ENCODE assay signal across 10 cellular contexts in the genomic region with DNA sequence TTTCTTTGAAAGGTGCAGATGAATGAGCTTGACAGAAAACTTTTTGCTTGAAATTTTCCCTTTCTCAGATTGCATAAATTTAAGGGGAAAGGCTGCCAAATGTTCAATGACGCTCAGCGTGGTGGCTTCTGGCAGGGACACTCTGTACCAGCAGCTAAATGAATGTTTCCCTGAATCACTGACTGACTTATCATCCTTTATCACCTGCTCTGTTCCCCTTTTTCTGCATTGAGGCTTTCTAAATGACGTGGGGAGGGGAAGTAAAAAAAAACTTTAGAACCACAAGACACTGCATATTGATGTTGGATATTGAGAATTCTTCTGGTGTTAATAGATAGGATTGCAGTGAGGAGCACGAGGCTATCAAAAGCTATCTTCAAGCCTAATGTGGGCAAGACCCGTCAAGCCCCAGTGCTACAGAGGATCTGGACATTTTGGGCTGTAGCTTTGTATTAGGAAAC. TPM values are rescaled to one million over a fixed set of nuclear protein-coding genes. Genes with fewer than 3 reads are reported as not detected.
DNase-seq lines count a peak whose midpoint lies in the region; ATAC-seq and TF ChIP-seq lines count a peak whose summit lies in the region.
"Had no signal": no experiment of that assay in that cellular context is flagged by ENCODE, and none has a peak within 500 bp of the region (broad histone marks: within the 10 kb centered on the region; RNA-seq: fewer than 3 reads in every experiment).

No MANE protein-coding gene starts in this region.

- H3K27ac ChIP-seq in psoas muscle = no peak overlapping the region
- H3K27ac ChIP-seq in PC-3 (ENCODE audit: low read length) = no peak overlapping the region
- no peak overlapping the region for H3K27ac ChIP-seq in smooth muscle cell (ENCODE audit: low read depth)
- H3K27ac ChIP-seq: cardiac muscle cell had no signal

- H3K9me3 ChIP-seq in psoas muscle (no peaks in the 10 kb centered on the region), PC-3 (ENCODE audit: low read length) (no peaks in the 10 kb centered on the region), smooth muscle cell (replicated peaks; ENCODE audit: low read depth) (no peaks in the 10 kb centered on the region)

- H3K4me1 Mint-ChIP-seq in activated T-helper 17 cell treated with anti-CD3 and anti-CD28 coated beads, Interleukin-2, amount 50 U/mL, for 72 hours = peaks cover 4% of the 10 kb centered on the region

- no peak overlapping the region for H3K4me2 ChIP-seq in PC-3 (ENCODE audit: low read length)
- no peak overlapping the region for H3K4me2 ChIP-seq in smooth muscle cell

- peak; percentile 19 for DNase-seq in GM19240 (ENCODE audit: insufficient read length, low spot score)
- peak in 1 of 2 donors; percentile 64 for DNase-seq in psoas muscle
- DNase-seq in NCI-H526 treated with DMSO at 0.1 percent for 48 hours (lab: John Stamatoyannopoulos, UW) = no peak
- no peak for DNase-seq in effector CD4-positive, alpha-beta T cell
- DNase-seq in PC-3 = no peak
- DNase-seq in smooth muscle cell (lab: John Stamatoyannopoulos, UW; ENCODE audit: unreplicated experiment) = no peak
- DNase-seq: IMR-90 had no signal

- CTCF ChIA-PET in PC-3 (lab: Charles Lee) = no interaction called here

- H3K4me3 ChIP-seq in psoas muscle (no peak overlapping the region), PC-3 (ENCODE audit: low read length) (no peak overlapping the region), smooth muscle cell (no peak overlapping the region)
- H3K4me3 ChIP-seq: cardiac muscle cell had no signal

- no peak overlapping the region for H3K4me3 Mint-ChIP-seq in activated T-helper 17 cell treated with anti-CD3 and anti-CD28 coated beads, Interleukin-2, amount 50 U/mL, for 72 hours

- no peaks in the 10 kb centered on the region for H3K9me3 Mint-ChIP-seq in activated T-helper 17 cell treated with anti-CD3 and anti-CD28 coated beads, Interleukin-2, amount 50 U/mL, for 72 hours

- H2AFZ ChIP-seq in PC-3 (ENCODE audit: low read length) (no peak overlapping the region), smooth muscle cell (ENCODE audit: low read depth) (no peak overlapping the region)

- no TSS peak for BruUV-seq in PC-3 (replicated peaks; lab: Mats Ljungman, UMichigan)

- H4K20me1 ChIP-seq in PC-3 (ENCODE audit: low read length) = no peaks in the 10 kb centered on the region
- H4K20me1 ChIP-seq in smooth muscle cell (ENCODE audit: low read depth) = no peaks in the 10 kb centered on the region

- POLR2A ChIA-PET in PC-3 (lab: Charles Lee; ENCODE audit: unreplicated experiment) = no interaction called here

- H3K27me3 ChIP-seq in psoas muscle (ENCODE audit: insufficient read depth in 3 of 3, low read length in 2 of 3) = no peaks in the 10 kb centered on the region
- peaks cover 57% of the 10 kb centered on the region for H3K27me3 ChIP-seq in PC-3 (ENCODE audit: low read length)
- no peaks in the 10 kb centered on the region for H3K27me3 ChIP-seq in smooth muscle cell (ENCODE audit: low read depth)
- H3K27me3 ChIP-seq: cardiac muscle cell had no signal

- TF ChIP-seq CTCF in psoas muscle (IDR thresholded peaks at IDR 0.05) = no peak
- TF ChIP-seq CTCF in PC-3 (conservative IDR thresholded peaks at IDR 0.05; ENCODE audit: low read depth, low read length) = no peak
- no peak for TF ChIP-seq CTCF in smooth muscle cell (IDR thresholded peaks at IDR 0.05; ENCODE audit: borderline replicate concordance, insufficient read depth, poor library complexity, severe bottlenecking)

- no peaks in the 10 kb centered on the region for H3K36me3 Mint-ChIP-seq in activated T-helper 17 cell treated with anti-CD3 and anti-CD28 coated beads, Interleukin-2, amount 50 U/mL, for 72 hours (ENCODE audit: low read depth)

- 36 to 64% (median 48%) methylated on average over 5 of the region's 5 CpGs for WGBS in psoas muscle, 3 donors
- 86% methylated on average over 5 of the region's 5 CpGs for WGBS in smooth muscle cell (ENCODE audit: low lambda C conversion rate)

- intact Hi-C loops in psoas muscle (cut with DNase I) = loop anchor here in 1 of 2 donors (10.0 kb wide), 1 partner anchor 407 kb away; no protein-coding TSS in a partner anchor
- intact Hi-C loops in PC-3 (cut with micrococcal nuclease) = no loop called here

- no peaks in the 10 kb centered on the region for H3K36me3 ChIP-seq in psoas muscle (ENCODE audit: insufficient read depth in 1 of 2, low read depth in 1 of 2)
- H3K36me3 ChIP-seq in PC-3 (ENCODE audit: low read depth, low read length) = no peaks in the 10 kb centered on the region
- H3K36me3 ChIP-seq in smooth muscle cell (ENCODE audit: low read depth) = no peaks in the 10 kb centered on the region
- H3K36me3 ChIP-seq: cardiac muscle cell had no signal

- H3K79me2 ChIP-seq in PC-3 (ENCODE audit: low read length) (no peaks in the 10 kb centered on the region), smooth muscle cell (ENCODE audit: low read depth) (no peaks in the 10 kb centered on the region)

- peaks cover under 1% of the 10 kb centered on the region for H3K27me3 Mint-ChIP-seq in activated T-helper 17 cell treated with anti-CD3 and anti-CD28 coated beads, Interleukin-2, amount 50 U/mL, for 72 hours

- no peaks in the 10 kb centered on the region for H3K9me2 ChIP-seq in PC-3 (replicated peaks; ENCODE audit: low read length)

- no peak overlapping the region for H3K9ac ChIP-seq in PC-3 (ENCODE audit: low read length)
- no peak overlapping the region for H3K9ac ChIP-seq in smooth muscle cell (ENCODE audit: low read depth)

- H3K4me1 ChIP-seq in psoas muscle (no peaks in the 10 kb centered on the region), PC-3 (ENCODE audit: insufficient read depth, low read length) (no peaks in the 10 kb centered on the region), smooth muscle cell (ENCODE audit: low read depth) (no peaks in the 10 kb centered on the region)

- H3K27ac Mint-ChIP-seq in activated T-helper 17 cell treated with anti-CD3 and anti-CD28 coated beads, Interleukin-2, amount 50 U/mL, for 72 hours = peak overlapping the region; percentile 33

- ATAC-seq in HG02884 (IDR thresholded peaks at IDR 0.05; ENCODE audit: unreplicated experiment) (peak; percentile 67), psoas muscle (peak in 3 of 4 donors; percentile 79 to 82 (median 81)), PC-3 (no peak)
- peak; percentile 78 for ATAC-seq in activated T-helper 17 cell treated with anti-CD3 and anti-CD28 coated beads, Interleukin-2, amount 50 U/mL, for 72 hours (replicated peaks)

- H3F3A ChIP-seq in PC-3 (ENCODE audit: low read length, unreplicated experiment) (no peaks in the 10 kb centered on the region), smooth muscle cell (ENCODE audit: low read depth) (no peaks in the 10 kb centered on the region)

RNA-seq across cellular contexts. Expression of gene ENPP5, which starts 46.9 kb away (rescaled TPM):
- under 1 TPM in 1 of 2 donors, not detected in 1; 0.45 TPM for total RNA-seq in activated T-helper 17 cell treated with anti-CD3 and anti-CD28 coated beads, Interleukin-2, amount 50 U/mL, for 72 hours
- total RNA-seq in psoas muscle = 1 to 10 TPM; 3.2 to 7.1 (median 5.6) TPM
- polyA plus RNA-seq in psoas muscle = 10 to 100 TPM in 1 of 3 donors, 1 to 10 TPM in 2; 1.8 to 26.8 (median 2.9) TPM
- total RNA-seq in PC-3 (2014; rRNA removed) = 0.04 TPM in 1 of 2 replicates, not detected in the other
- 1.1 and 4.1 TPM in 2 replicates for total RNA-seq in smooth muscle cell
- polyA plus RNA-seq in smooth muscle cell = 0.16 and 0.78 TPM in 2 replicates
- polyA plus RNA-seq: IMR-90 had no signal
